19 cellular contexts compared by ENCODE assay signal in genomic region chr1:33396188-33397124, GRCh38. TPM values are rescaled to one million over a fixed set of nuclear protein-coding genes. Genes with fewer than 3 reads are reported as not detected.
DNase-seq lines count a peak whose midpoint lies in the region; ATAC-seq and TF ChIP-seq lines count a peak whose summit lies in the region.
"Had no signal": no experiment of that assay in that cellular context is flagged by ENCODE, and none has a peak within 500 bp of the region (broad histone marks: within the 10 kb centered on the region; RNA-seq: fewer than 3 reads in every experiment).

No MANE protein-coding gene starts in this region.

- no TSS peak for BruUV-seq in mammary epithelial cell (replicated peaks; lab: Mats Ljungman, UMichigan)

- DNase-seq in activated naive CD8-positive, alpha-beta T cell treated with anti-CD3 and anti-CD28 coated beads, Interleukin-2, amount 10 ng/mL, durations not matched to agents 7 days and 5 days = no peak
- no peak for DNase-seq in activated naive CD8-positive, alpha-beta T cell treated with anti-CD3 and anti-CD28 coated beads, Interleukin-2, amount 50 U/mL, for 24 hours
- DNase-seq in effector memory CD8-positive, alpha-beta T cell = no peak
- DNase-seq in stimulated activated effector memory CD8-positive, alpha-beta T cell treated with anti-CD3 and anti-CD28 coated beads, Interleukin-12 subunit alpha, Interleukin-12 subunit beta, amount 100 ng/mL, for 72 hours (ENCODE audit: low spot score in 2 of 2) = no peak
- DNase-seq in mammary epithelial cell = no peak
- DNase-seq in pons (ENCODE audit: low spot score) = no peak
- DNase-seq: activated gamma-delta T cell treated with Interleukin-2 at 50 U/mL for 16 hours; CD8-positive, alpha-beta memory T cell; GM23248; NCI-H2029; NCI-H524; PC-9; SW 1271 had no signal

- no peak overlapping the region for H3K4me3 ChIP-seq in mammary epithelial cell (replicated peaks in 1 of 3; ENCODE audit: insufficient read depth in 1 of 3, low read depth in 2 of 3, low read length in 3 of 3)
- H3K4me3 ChIP-seq: coronary artery, GM23248, PC-9 had no signal

- no peaks in the 10 kb centered on the region for H3K9me3 ChIP-seq in mammary epithelial cell (replicated peaks; ENCODE audit: insufficient read depth, low read length)

- dilution Hi-C loops in mammary epithelial cell (cut with HindIII; ENCODE audit: low sequenced_read_pairs) = no loop called here

- H3K9me3 Mint-ChIP-seq in activated naive CD8-positive, alpha-beta T cell treated with anti-CD3 and anti-CD28 coated beads, Interleukin-2, amount 10 ng/mL, durations not matched to agents 7 days and 5 days = no peaks in the 10 kb centered on the region
- H3K9me3 Mint-ChIP-seq in activated naive CD8-positive, alpha-beta T cell treated with anti-CD3 and anti-CD28 coated beads, Interleukin-2, amount 50 U/mL, for 24 hours = no peaks in the 10 kb centered on the region
- no peaks in the 10 kb centered on the region for H3K9me3 Mint-ChIP-seq in effector memory CD8-positive, alpha-beta T cell
- H3K9me3 Mint-ChIP-seq in stimulated activated effector memory CD8-positive, alpha-beta T cell treated with anti-CD3 and anti-CD28 coated beads, Interleukin-12 subunit alpha, Interleukin-12 subunit beta, amount 100 ng/mL, for 72 hours = no peaks in the 10 kb centered on the region
- H3K9me3 Mint-ChIP-seq: CD8-positive, alpha-beta memory T cell; memory B cell; neural crest cell had no signal

- no peak overlapping the region for H3K4me2 ChIP-seq in mammary epithelial cell (ENCODE audit: insufficient read depth, low read depth, low read length)
- H3K4me2 ChIP-seq: PC-9 had no signal

- no peaks in the 10 kb centered on the region for H3K36me3 ChIP-seq in mammary epithelial cell (ENCODE audit: insufficient read depth, low read length)

- WGBS in mammary epithelial cell (ENCODE audit: low coverage, missing lambda C conversion rate) = 97% methylated on average over 10 of the region's 10 CpGs

- H3K36me3 Mint-ChIP-seq in activated naive CD8-positive, alpha-beta T cell treated with anti-CD3 and anti-CD28 coated beads, Interleukin-2, amount 10 ng/mL, durations not matched to agents 7 days and 5 days = no peaks in the 10 kb centered on the region
- no peaks in the 10 kb centered on the region for H3K36me3 Mint-ChIP-seq in activated naive CD8-positive, alpha-beta T cell treated with anti-CD3 and anti-CD28 coated beads, Interleukin-2, amount 50 U/mL, for 24 hours (ENCODE audit: low read depth)
- no peaks in the 10 kb centered on the region for H3K36me3 Mint-ChIP-seq in effector memory CD8-positive, alpha-beta T cell (ENCODE audit: insufficient read depth)
- no peaks in the 10 kb centered on the region for H3K36me3 Mint-ChIP-seq in stimulated activated effector memory CD8-positive, alpha-beta T cell treated with anti-CD3 and anti-CD28 coated beads, Interleukin-12 subunit alpha, Interleukin-12 subunit beta, amount 100 ng/mL, for 72 hours
- H3K36me3 Mint-ChIP-seq: CD8-positive, alpha-beta memory T cell; memory B cell; WTC11 had no signal

- no peak overlapping the region for H3K9ac ChIP-seq in mammary epithelial cell (ENCODE audit: insufficient read depth, low read length)
- H3K9ac ChIP-seq: GM23248 had no signal

- H2AFZ ChIP-seq in mammary epithelial cell (ENCODE audit: low read depth, low read length) = no peak overlapping the region
- H2AFZ ChIP-seq: GM23248, PC-9 had no signal

- H4K20me1 ChIP-seq in mammary epithelial cell (ENCODE audit: insufficient read depth, low read length) = no peaks in the 10 kb centered on the region

- no peak for TF ChIP-seq CTCF in mammary epithelial cell (conservative IDR thresholded peaks at IDR 0.05 in 1 of 2, IDR thresholded peaks at IDR 0.05 in 1 of 2; ENCODE audit: extremely low read depth in 1 of 2, insufficient read depth in 1 of 2, low read depth in 1 of 2, low read length in 2 of 2)

- ATAC-seq in activated naive CD8-positive, alpha-beta T cell treated with anti-CD3 and anti-CD28 coated beads, Interleukin-2, amount 10 ng/mL, durations not matched to agents 7 days and 5 days (ENCODE audit: low read depth) = peak; percentile 82
- no peak for ATAC-seq in activated naive CD8-positive, alpha-beta T cell treated with anti-CD3 and anti-CD28 coated beads, Interleukin-2, amount 50 U/mL, for 24 hours
- peak; percentile 12 for ATAC-seq in effector memory CD8-positive, alpha-beta T cell (replicated peaks)
- peak; percentile 63 for ATAC-seq in stimulated activated effector memory CD8-positive, alpha-beta T cell treated with anti-CD3 and anti-CD28 coated beads, Interleukin-12 subunit alpha, Interleukin-12 subunit beta, amount 100 ng/mL, for 72 hours
- no peak for ATAC-seq in HG03280 (IDR thresholded peaks at IDR 0.05; ENCODE audit: unreplicated experiment)
- ATAC-seq: WTC11 had no signal

- H3K4me3 Mint-ChIP-seq in activated naive CD8-positive, alpha-beta T cell treated with anti-CD3 and anti-CD28 coated beads, Interleukin-2, amount 10 ng/mL, durations not matched to agents 7 days and 5 days = peak overlapping the region; percentile 29
- H3K4me3 Mint-ChIP-seq in activated naive CD8-positive, alpha-beta T cell treated with anti-CD3 and anti-CD28 coated beads, Interleukin-2, amount 50 U/mL, for 24 hours = no peak overlapping the region
- no peak overlapping the region for H3K4me3 Mint-ChIP-seq in effector memory CD8-positive, alpha-beta T cell
- H3K4me3 Mint-ChIP-seq in stimulated activated effector memory CD8-positive, alpha-beta T cell treated with anti-CD3 and anti-CD28 coated beads, Interleukin-12 subunit alpha, Interleukin-12 subunit beta, amount 100 ng/mL, for 72 hours = no peak overlapping the region
- H3K4me3 Mint-ChIP-seq: CD8-positive, alpha-beta memory T cell; memory B cell; neural crest cell; WTC11 had no signal

- no peaks in the 10 kb centered on the region for H3K4me1 ChIP-seq in mammary epithelial cell (ENCODE audit: insufficient read depth, low read length)

- no peak overlapping the region for H3K27ac ChIP-seq in mammary epithelial cell (ENCODE audit: insufficient read depth, low read depth, low read length)
- H3K27ac ChIP-seq: coronary artery, GM23248, PC-9 had no signal

- CTCF ChIA-PET in mammary epithelial cell (lab: Charles Lee; ENCODE audit: low non-redundant PET) = no interaction called here

- peaks cover 24% of the 10 kb centered on the region for H3K4me1 Mint-ChIP-seq in activated naive CD8-positive, alpha-beta T cell treated with anti-CD3 and anti-CD28 coated beads, Interleukin-2, amount 10 ng/mL, durations not matched to agents 7 days and 5 days
- H3K4me1 Mint-ChIP-seq in activated naive CD8-positive, alpha-beta T cell treated with anti-CD3 and anti-CD28 coated beads, Interleukin-2, amount 50 U/mL, for 24 hours = no peaks in the 10 kb centered on the region
- H3K4me1 Mint-ChIP-seq in effector memory CD8-positive, alpha-beta T cell (ENCODE audit: low read depth in 2 of 2) = peaks cover 0 to 5% of the 10 kb centered on the region in 2 donors
- H3K4me1 Mint-ChIP-seq in stimulated activated effector memory CD8-positive, alpha-beta T cell treated with anti-CD3 and anti-CD28 coated beads, Interleukin-12 subunit alpha, Interleukin-12 subunit beta, amount 100 ng/mL, for 72 hours = no peaks in the 10 kb centered on the region
- H3K4me1 Mint-ChIP-seq: memory B cell had no signal

- peaks cover 37% of the 10 kb centered on the region for H3K79me2 ChIP-seq in mammary epithelial cell (ENCODE audit: insufficient read depth, low read length)

- H3K27me3 ChIP-seq in mammary epithelial cell (ENCODE audit: insufficient read depth, low read length) = no peaks in the 10 kb centered on the region

- in situ Hi-C loops in mammary epithelial cell (cut with MboI; ENCODE audit: low sequenced_read_pairs in 2 of 2) = no loop called here

- peaks cover 26% of the 10 kb centered on the region for H3K27me3 Mint-ChIP-seq in activated naive CD8-positive, alpha-beta T cell treated with anti-CD3 and anti-CD28 coated beads, Interleukin-2, amount 10 ng/mL, durations not matched to agents 7 days and 5 days
- peaks cover 9% of the 10 kb centered on the region for H3K27me3 Mint-ChIP-seq in activated naive CD8-positive, alpha-beta T cell treated with anti-CD3 and anti-CD28 coated beads, Interleukin-2, amount 50 U/mL, for 24 hours
- peaks cover 35 to 39% of the 10 kb centered on the region in 2 donors for H3K27me3 Mint-ChIP-seq in effector memory CD8-positive, alpha-beta T cell

- H3K27ac Mint-ChIP-seq in activated naive CD8-positive, alpha-beta T cell treated with anti-CD3 and anti-CD28 coated beads, Interleukin-2, amount 10 ng/mL, durations not matched to agents 7 days and 5 days = peak overlapping the region; percentile 63
- no peak overlapping the region for H3K27ac Mint-ChIP-seq in activated naive CD8-positive, alpha-beta T cell treated with anti-CD3 and anti-CD28 coated beads, Interleukin-2, amount 50 U/mL, for 24 hours
- no peak overlapping the region for H3K27ac Mint-ChIP-seq in effector memory CD8-positive, alpha-beta T cell
- H3K27ac Mint-ChIP-seq in stimulated activated effector memory CD8-positive, alpha-beta T cell treated with anti-CD3 and anti-CD28 coated beads, Interleukin-12 subunit alpha, Interleukin-12 subunit beta, amount 100 ng/mL, for 72 hours = no peak overlapping the region
- H3K27ac Mint-ChIP-seq: CD8-positive, alpha-beta memory T cell; memory B cell; WTC11 had no signal

- POLR2A ChIA-PET in activated naive CD8-positive, alpha-beta T cell treated with anti-CD3 and anti-CD28 coated beads, Interleukin-2, amount 10 ng/mL, durations not matched to agents 7 days and 5 days (lab: Charles Lee) = no interaction called here

- intact Hi-C loops in mammary epithelial cell (cut with micrococcal nuclease) = no loop called here

TF ChIP-seq in PFSK-1, 5 proteins besides CTCF, POLR2A, EP300 and RAD21:
- TF ChIP-seq FOXP2 (optimal IDR thresholded peaks at IDR 0.05; ENCODE audit: borderline replicate concordance, extremely low read depth, extremely low read length, insufficient read depth) (peak; percentile 54), SIN3A (IDR thresholded peaks at IDR 0.05; ENCODE audit: borderline replicate concordance, insufficient read depth, low read length) (no peak), TAF1 (IDR thresholded peaks at IDR 0.05; ENCODE audit: borderline replicate concordance, insufficient read depth, low read length) (no peak)

RNA-seq across cellular contexts. Expression of gene PHC2, which starts 34.4 kb away (rescaled TPM):
- 10 to 100 TPM; 43.0 to 43.7 TPM for total RNA-seq in activated naive CD8-positive, alpha-beta T cell treated with anti-CD3 and anti-CD28 coated beads, Interleukin-2, amount 10 ng/mL, durations not matched to agents 7 days and 5 days
- polyA plus RNA-seq in PFSK-1 (2012; ENCODE audit: insufficient read length, low read depth) = 80.6 TPM
- 100 to 1,000 TPM; 136 to 140 TPM for total RNA-seq in mammary epithelial cell
- polyA plus RNA-seq in mammary epithelial cell = 106 TPM
- 144 TPM for polyA minus RNA-seq in mammary epithelial cell

Comparison
In these comparisons a context has a peak if more than half of its experiments do, and no peak if none do; other contexts are left out.
1. ATAC-seq: peak in activated naive CD8-positive, alpha-beta T cell treated with anti-CD3 and anti-CD28 coated beads, Interleukin-2, amount 10 ng/mL, durations not matched to agents 7 days and 5 days (single experiment), effector memory CD8-positive, alpha-beta T cell (single experiment) and stimulated activated effector memory CD8-positive, alpha-beta T cell treated with anti-CD3 and anti-CD28 coated beads, Interleukin-12 subunit alpha, Interleukin-12 subunit beta, amount 100 ng/mL, for 72 hours (single experiment); none in activated naive CD8-positive, alpha-beta T cell treated with anti-CD3 and anti-CD28 coated beads, Interleukin-2, amount 50 U/mL, for 24 hours (single experiment) and HG03280 (single experiment).